1 cellular context compared by ENCODE assay signal in the genomic region with DNA sequence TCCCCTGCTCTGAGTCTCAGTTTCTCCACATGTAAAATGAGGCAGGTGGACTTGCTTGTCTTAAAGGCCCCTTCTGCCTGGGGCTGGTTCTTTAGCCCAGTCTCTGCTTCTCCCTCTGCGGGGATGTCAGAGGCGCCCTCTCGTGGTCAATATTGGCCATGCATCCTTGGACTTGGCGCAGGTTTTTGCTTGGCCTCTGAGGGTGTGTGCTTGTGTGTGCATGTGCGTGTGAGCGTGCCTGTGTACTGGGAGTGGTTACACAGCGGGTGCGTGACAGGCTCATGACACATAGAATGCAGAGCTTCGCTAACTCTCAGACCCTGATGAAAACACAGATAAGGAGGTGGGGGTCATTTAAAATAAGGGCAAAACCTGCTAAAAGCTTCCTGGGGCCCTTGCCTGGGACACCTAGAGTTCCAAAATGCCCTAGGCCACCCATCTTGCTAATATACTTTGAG.
TF ChIP-seq lines count a peak whose summit lies in the region.

No MANE protein-coding gene starts in this region.

TF ChIP-seq in HepG2, 621 proteins besides CTCF, POLR2A, EP300 and RAD21 (continued from another document and continues in another):
- TF ChIP-seq HMGXB4 (CRISPR knock-in tag; IDR thresholded peaks at IDR 0.05; ENCODE audit: borderline replicate concordance in 1 of 2, low read depth in 1 of 2) (0 out of 4 replicates have a peak, but pooled peaks of 1 of the 2 experiments have one; percentile 38), SMAD9 (CRISPR knock-in tag; IDR thresholded peaks at IDR 0.05) (no peak), ZNF3 (CRISPR knock-in tag; IDR thresholded peaks at IDR 0.05) (no peak), ZNF484 (CRISPR knock-in tag; IDR thresholded peaks at IDR 0.05; ENCODE audit: borderline replicate concordance, low read depth) (no peak), SALL2 (CRISPR knock-in tag; IDR thresholded peaks at IDR 0.05) (no peak), ZNF12 (CRISPR knock-in tag; IDR thresholded peaks at IDR 0.05) (peak; percentile 47; the same call in 1 of the 2 replicates), HCFC1 (IDR thresholded peaks at IDR 0.05; ENCODE audit: low read depth, low read length) (no peak), ZNF451 (CRISPR knock-in tag; IDR thresholded peaks at IDR 0.05) (no peak), HNF1A (IDR thresholded peaks at IDR 0.05; ENCODE audit: low read depth) (no peak), HNF1A (CRISPR knock-in tag; IDR thresholded peaks at IDR 0.05; ENCODE audit: borderline replicate concordance) (no peak), ZNF180 (CRISPR knock-in tag; IDR thresholded peaks at IDR 0.05; ENCODE audit: borderline replicate concordance, low read depth) (no peak), ZNF343 (CRISPR knock-in tag; IDR thresholded peaks at IDR 0.05) (no peak), IRF9 (CRISPR knock-in tag; IDR thresholded peaks at IDR 0.05; ENCODE audit: borderline replicate concordance) (no peak), ZNF7 (CRISPR knock-in tag; IDR thresholded peaks at IDR 0.05) (no peak), ZNF282 (IDR thresholded peaks at IDR 0.05; ENCODE audit: partially characterized antibody) (no peak), SP140L (CRISPR knock-in tag; IDR thresholded peaks at IDR 0.05; ENCODE audit: borderline replicate concordance) (no peak), MTERF4 (CRISPR knock-in tag; IDR thresholded peaks at IDR 0.05) (no peak), ZNF276 (CRISPR knock-in tag; IDR thresholded peaks at IDR 0.05; ENCODE audit: low read depth) (no peak)
- TF ChIP-seq, protein P1, sequence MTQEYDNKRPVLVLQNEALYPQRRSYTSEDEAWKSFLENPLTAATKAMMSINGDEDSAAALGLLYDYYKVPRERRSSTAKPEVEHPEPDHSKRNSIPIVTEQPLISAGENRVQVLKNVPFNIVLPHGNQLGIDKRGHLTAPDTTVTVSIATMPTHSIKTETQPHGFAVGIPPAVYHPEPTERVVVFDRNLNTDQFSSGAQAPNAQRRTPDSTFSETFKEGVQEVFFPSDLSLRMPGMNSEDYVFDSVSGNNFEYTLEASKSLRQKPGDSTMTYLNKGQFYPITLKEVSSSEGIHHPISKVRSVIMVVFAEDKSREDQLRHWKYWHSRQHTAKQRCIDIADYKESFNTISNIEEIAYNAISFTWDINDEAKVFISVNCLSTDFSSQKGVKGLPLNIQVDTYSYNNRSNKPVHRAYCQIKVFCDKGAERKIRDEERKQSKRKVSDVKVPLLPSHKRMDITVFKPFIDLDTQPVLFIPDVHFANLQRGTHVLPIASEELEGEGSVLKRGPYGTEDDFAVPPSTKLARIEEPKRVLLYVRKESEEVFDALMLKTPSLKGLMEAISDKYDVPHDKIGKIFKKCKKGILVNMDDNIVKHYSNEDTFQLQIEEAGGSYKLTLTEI (CRISPR knock-in tag; conservative IDR thresholded peaks at IDR 0.05), result no peak
- TF ChIP-seq, protein P2, sequence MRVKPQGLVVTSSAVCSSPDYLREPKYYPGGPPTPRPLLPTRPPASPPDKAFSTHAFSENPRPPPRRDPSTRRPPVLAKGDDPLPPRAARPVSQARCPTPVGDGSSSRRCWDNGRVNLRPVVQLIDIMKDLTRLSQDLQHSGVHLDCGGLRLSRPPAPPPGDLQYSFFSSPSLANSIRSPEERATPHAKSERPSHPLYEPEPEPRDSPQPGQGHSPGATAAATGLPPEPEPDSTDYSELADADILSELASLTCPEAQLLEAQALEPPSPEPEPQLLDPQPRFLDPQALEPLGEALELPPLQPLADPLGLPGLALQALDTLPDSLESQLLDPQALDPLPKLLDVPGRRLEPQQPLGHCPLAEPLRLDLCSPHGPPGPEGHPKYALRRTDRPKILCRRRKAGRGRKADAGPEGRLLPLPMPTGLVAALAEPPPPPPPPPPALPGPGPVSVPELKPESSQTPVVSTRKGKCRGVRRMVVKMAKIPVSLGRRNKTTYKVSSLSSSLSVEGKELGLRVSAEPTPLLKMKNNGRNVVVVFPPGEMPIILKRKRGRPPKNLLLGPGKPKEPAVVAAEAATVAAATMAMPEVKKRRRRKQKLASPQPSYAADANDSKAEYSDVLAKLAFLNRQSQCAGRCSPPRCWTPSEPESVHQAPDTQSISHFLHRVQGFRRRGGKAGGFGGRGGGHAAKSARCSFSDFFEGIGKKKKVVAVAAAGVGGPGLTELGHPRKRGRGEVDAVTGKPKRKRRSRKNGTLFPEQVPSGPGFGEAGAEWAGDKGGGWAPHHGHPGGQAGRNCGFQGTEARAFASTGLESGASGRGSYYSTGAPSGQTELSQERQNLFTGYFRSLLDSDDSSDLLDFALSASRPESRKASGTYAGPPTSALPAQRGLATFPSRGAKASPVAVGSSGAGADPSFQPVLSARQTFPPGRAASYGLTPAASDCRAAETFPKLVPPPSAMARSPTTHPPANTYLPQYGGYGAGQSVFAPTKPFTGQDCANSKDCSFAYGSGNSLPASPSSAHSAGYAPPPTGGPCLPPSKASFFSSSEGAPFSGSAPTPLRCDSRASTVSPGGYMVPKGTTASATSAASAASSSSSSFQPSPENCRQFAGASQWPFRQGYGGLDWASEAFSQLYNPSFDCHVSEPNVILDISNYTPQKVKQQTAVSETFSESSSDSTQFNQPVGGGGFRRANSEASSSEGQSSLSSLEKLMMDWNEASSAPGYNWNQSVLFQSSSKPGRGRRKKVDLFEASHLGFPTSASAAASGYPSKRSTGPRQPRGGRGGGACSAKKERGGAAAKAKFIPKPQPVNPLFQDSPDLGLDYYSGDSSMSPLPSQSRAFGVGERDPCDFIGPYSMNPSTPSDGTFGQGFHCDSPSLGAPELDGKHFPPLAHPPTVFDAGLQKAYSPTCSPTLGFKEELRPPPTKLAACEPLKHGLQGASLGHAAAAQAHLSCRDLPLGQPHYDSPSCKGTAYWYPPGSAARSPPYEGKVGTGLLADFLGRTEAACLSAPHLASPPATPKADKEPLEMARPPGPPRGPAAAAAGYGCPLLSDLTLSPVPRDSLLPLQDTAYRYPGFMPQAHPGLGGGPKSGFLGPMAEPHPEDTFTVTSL (CRISPR knock-in tag; IDR thresholded peaks at IDR 0.05; ENCODE audit: borderline replicate concordance), result no peak
- TF ChIP-seq, protein P3, sequence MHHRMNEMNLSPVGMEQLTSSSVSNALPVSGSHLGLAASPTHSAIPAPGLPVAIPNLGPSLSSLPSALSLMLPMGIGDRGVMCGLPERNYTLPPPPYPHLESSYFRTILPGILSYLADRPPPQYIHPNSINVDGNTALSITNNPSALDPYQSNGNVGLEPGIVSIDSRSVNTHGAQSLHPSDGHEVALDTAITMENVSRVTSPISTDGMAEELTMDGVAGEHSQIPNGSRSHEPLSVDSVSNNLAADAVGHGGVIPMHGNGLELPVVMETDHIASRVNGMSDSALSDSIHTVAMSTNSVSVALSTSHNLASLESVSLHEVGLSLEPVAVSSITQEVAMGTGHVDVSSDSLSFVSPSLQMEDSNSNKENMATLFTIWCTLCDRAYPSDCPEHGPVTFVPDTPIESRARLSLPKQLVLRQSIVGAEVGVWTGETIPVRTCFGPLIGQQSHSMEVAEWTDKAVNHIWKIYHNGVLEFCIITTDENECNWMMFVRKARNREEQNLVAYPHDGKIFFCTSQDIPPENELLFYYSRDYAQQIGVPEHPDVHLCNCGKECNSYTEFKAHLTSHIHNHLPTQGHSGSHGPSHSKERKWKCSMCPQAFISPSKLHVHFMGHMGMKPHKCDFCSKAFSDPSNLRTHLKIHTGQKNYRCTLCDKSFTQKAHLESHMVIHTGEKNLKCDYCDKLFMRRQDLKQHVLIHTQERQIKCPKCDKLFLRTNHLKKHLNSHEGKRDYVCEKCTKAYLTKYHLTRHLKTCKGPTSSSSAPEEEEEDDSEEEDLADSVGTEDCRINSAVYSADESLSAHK (CRISPR knock-in tag; IDR thresholded peaks at IDR 0.05; ENCODE audit: borderline replicate concordance), result no peak
- TF ChIP-seq, protein P4, sequence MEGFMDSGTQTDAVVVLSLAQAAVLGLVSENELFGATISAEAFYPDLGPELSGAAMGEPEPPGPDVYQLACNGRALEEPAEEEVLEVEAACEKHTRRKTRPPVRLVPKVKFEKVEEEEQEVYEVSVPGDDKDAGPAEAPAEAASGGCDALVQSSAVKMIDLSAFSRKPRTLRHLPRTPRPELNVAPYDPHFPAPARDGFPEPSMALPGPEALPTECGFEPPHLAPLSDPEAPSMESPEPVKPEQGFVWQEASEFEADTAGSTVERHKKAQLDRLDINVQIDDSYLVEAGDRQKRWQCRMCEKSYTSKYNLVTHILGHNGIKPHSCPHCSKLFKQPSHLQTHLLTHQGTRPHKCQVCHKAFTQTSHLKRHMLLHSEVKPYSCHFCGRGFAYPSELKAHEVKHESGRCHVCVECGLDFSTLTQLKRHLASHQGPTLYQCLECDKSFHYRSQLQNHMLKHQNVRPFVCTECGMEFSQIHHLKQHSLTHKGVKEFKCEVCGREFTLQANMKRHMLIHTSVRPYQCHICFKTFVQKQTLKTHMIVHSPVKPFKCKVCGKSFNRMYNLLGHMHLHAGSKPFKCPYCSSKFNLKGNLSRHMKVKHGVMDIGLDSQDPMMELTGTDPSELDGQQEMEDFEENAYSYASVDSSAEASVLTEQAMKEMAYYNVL (CRISPR knock-in tag; IDR thresholded peaks at IDR 0.05; ENCODE audit: borderline replicate concordance), result no peak
- TF ChIP-seq, protein P5, sequence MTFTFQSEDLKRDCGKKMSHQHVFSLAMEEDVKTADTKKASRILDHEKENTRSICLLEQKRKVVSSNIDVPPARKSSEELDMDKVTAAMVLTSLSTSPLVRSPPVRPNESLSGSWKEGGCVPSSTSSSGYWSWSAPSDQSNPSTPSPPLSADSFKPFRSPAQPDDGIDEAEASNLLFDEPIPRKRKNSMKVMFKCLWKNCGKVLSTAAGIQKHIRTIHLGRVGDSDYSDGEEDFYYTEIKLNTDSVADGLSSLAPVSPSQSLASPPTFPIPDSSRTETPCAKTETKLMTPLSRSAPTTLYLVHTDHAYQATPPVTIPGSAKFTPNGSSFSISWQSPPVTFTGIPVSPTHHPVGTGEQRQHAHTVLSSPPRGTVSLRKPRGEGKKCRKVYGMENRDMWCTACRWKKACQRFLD (CRISPR knock-in tag; IDR thresholded peaks at IDR 0.05; ENCODE audit: borderline replicate concordance), result no peak
